Comparison of ENCODE assay signal across 8 cellular contexts in genomic region chr3:62188547-62189375, GRCh38.
DNase-seq lines count a peak whose midpoint lies in the region; ATAC-seq and TF ChIP-seq lines count a peak whose summit lies in the region.

No MANE protein-coding gene starts in this region.

- intact Hi-C loops in left ventricle myocardium superior (cut with micrococcal nuclease) (loop anchor here (5.0 kb wide), 2 partner anchors 331 to 621 kb away; no protein-coding TSS in a partner anchor), sciatic nerve (cut with DNase I) (no loop called here)

- CTCF ChIA-PET in HEK293 (lab: Yijun Ruan, JAX): interaction anchor here (0.6 to 3.6 kb wide), 23 partner anchors 8 to 1677 kb away, joined by 3 to 21 read pairs (median 3); no protein-coding TSS in a partner anchor

- DNase-seq in GF-D8 (lab: John Stamatoyannopoulos, UW) (peak; percentile 20), NCI-H1048 (lab: John Stamatoyannopoulos, UW) (peak; percentile 15), SW480 (ENCODE audit: low spot score) (peak; percentile 77), amniotic epithelial cell (ENCODE audit: low read depth) (peak; percentile 55), left ventricle myocardium superior (peak; percentile 81), sciatic nerve (ENCODE audit: low spot score) (peak; percentile 86)

- no peaks in the 10 kb centered on the region for H3K4me1 ChIP-seq in HEK293 (ENCODE audit: control insufficient read depth, insufficient read depth, low read length)

- no peak overlapping the region for H3K27ac ChIP-seq in HEK293 (ENCODE audit: extremely low read depth, low read depth, low read length)

- POLR2A ChIA-PET in HEK293 (lab: Yijun Ruan, JAX): no interaction called here

- peak; percentile 72 for ATAC-seq in left ventricle myocardium superior
- ATAC-seq in sciatic nerve: peak; percentile 77
- ATAC-seq in GM21528 (IDR thresholded peaks at IDR 0.05; ENCODE audit: low FRiP score, unreplicated experiment): no peak

- H3K4me3 ChIP-seq in HEK293 (ENCODE audit: low read depth, low read length): no peak overlapping the region

- TF ChIP-seq CTCF in HEK293 (tag by site-specific recombination; IDR thresholded peaks at IDR 0.05): peak; percentile 77

- H3K9me3 ChIP-seq in HEK293 (ENCODE audit: control insufficient read depth, insufficient read depth, low read depth, low read length): no peaks in the 10 kb centered on the region

- peaks cover 0 to 4% of the 10 kb centered on the region in 2 experiments; a peak in 1 of 3 replicates for H3K36me3 ChIP-seq in HEK293 (ENCODE audit: control insufficient read depth in 2 of 2, insufficient read depth in 1 of 2, low read length in 2 of 2)

TF ChIP-seq in HEK293, 187 proteins besides CTCF, POLR2A, EP300 and RAD21:
- peak; percentile 44; the same call in 1 of the 2 replicates for TF ChIP-seq SP7 (tag by site-specific recombination; IDR thresholded peaks at IDR 0.05)
- peak; percentile 79 for TF ChIP-seq ZNF660 (tag by site-specific recombination; IDR thresholded peaks at IDR 0.05)
- TF ChIP-seq ZNF664 (tag by site-specific recombination; IDR thresholded peaks at IDR 0.05): no peak
- TF ChIP-seq YY1 (tag by site-specific recombination; IDR thresholded peaks at IDR 0.05): no peak
- TF ChIP-seq ZNF654 (tag by site-specific recombination; IDR thresholded peaks at IDR 0.05; ENCODE audit: low read depth): peak; percentile 96
- peak; percentile 30; the same call in 1 of the 2 replicates for TF ChIP-seq EGR2 (tag by site-specific recombination; IDR thresholded peaks at IDR 0.05; ENCODE audit: low read depth)
- peak; percentile 39; the same call in 1 of the 2 replicates for TF ChIP-seq PRDM10 (tag by site-specific recombination; IDR thresholded peaks at IDR 0.05)
- TF ChIP-seq ZSCAN30 (tag by site-specific recombination; IDR thresholded peaks at IDR 0.05): 0 out of 2 replicates have a peak, but pooled peaks have one; percentile 14
- no peak for TF ChIP-seq ZNF354C (tag by site-specific recombination; IDR thresholded peaks at IDR 0.05; ENCODE audit: borderline replicate concordance, low read depth)
- TF ChIP-seq ZFHX2 (tag by site-specific recombination; conservative IDR thresholded peaks at IDR 0.05): peak; percentile 41; the same call in 1 of the 2 replicates
- TF ChIP-seq ZBTB26 (tag by site-specific recombination; optimal IDR thresholded peaks at IDR 0.05): no peak

Comparison
In these comparisons a context has a peak if more than half of its experiments do, and no peak if none do; other contexts are left out.
1. DNase-seq: peak in every context shown above with its lines; median percentile 86 in sciatic nerve; 81 in left ventricle myocardium superior; 77 in SW480; 55 in amniotic epithelial cell; 20 in GF-D8; 15 in NCI-H1048.